Comparison of ENCODE assay signal across 1 cellular context in the genomic region with DNA sequence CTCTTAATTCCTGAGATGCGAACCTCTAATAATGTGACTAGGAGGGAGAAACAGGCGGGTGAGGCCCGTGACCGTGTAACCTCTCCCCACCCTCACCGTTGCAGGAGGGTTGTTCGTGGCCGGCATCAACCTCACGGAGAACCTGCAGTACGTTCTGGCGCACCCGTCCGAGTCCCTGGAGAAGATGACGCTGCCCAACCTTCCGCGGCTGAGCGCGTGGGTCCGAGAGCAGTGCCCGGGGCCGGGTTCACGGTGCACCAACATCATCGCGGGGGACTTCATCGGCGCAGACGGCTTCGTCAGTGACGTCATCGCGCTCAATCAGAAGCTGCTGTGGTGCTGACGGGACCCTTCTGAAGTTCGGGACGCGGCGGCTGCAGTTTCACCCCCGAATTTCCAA.
TF ChIP-seq lines count a peak whose summit lies in the region.

No MANE protein-coding gene starts in this region.

TF ChIP-seq in GM12878, 131 proteins besides CTCF, POLR2A, EP300 and RAD21:
- TF ChIP-seq NBN (IDR thresholded peaks at IDR 0.05) (no peak), NR2C2 (IDR thresholded peaks at IDR 0.05; ENCODE audit: borderline replicate concordance, control insufficient read depth, insufficient read length, low read depth) (no peak), IKZF1 (conservative IDR thresholded peaks at IDR 0.05) (no peak), CBX3 (IDR thresholded peaks at IDR 0.05; ENCODE audit: borderline replicate concordance, low read depth) (no peak), ZNF207 (IDR thresholded peaks at IDR 0.05; ENCODE audit: borderline replicate concordance) (no peak), NRF1 (conservative IDR thresholded peaks at IDR 0.05; ENCODE audit: low read depth, low read length) (no peak), ESRRA (IDR thresholded peaks at IDR 0.05; ENCODE audit: low read length) (no peak), SMAD1 (IDR thresholded peaks at IDR 0.05; ENCODE audit: low read depth, partially characterized antibody) (no peak), WRNIP1 (IDR thresholded peaks at IDR 0.05; ENCODE audit: borderline replicate concordance, low read depth, low read length) (no peak), JUNB (IDR thresholded peaks at IDR 0.05) (no peak), MXI1 (IDR thresholded peaks at IDR 0.05; ENCODE audit: low read depth, low read length) (no peak), EGR1 (IDR thresholded peaks at IDR 0.05; ENCODE audit: borderline replicate concordance in 1 of 2, low read depth in 2 of 2, low read length in 2 of 2) (no peak)
- TF ChIP-seq, protein P1, sequence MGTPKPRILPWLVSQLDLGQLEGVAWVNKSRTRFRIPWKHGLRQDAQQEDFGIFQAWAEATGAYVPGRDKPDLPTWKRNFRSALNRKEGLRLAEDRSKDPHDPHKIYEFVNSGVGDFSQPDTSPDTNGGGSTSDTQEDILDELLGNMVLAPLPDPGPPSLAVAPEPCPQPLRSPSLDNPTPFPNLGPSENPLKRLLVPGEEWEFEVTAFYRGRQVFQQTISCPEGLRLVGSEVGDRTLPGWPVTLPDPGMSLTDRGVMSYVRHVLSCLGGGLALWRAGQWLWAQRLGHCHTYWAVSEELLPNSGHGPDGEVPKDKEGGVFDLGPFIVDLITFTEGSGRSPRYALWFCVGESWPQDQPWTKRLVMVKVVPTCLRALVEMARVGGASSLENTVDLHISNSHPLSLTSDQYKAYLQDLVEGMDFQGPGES (IDR thresholded peaks at IDR 0.05) = no peak
- TF ChIP-seq, protein P2, sequence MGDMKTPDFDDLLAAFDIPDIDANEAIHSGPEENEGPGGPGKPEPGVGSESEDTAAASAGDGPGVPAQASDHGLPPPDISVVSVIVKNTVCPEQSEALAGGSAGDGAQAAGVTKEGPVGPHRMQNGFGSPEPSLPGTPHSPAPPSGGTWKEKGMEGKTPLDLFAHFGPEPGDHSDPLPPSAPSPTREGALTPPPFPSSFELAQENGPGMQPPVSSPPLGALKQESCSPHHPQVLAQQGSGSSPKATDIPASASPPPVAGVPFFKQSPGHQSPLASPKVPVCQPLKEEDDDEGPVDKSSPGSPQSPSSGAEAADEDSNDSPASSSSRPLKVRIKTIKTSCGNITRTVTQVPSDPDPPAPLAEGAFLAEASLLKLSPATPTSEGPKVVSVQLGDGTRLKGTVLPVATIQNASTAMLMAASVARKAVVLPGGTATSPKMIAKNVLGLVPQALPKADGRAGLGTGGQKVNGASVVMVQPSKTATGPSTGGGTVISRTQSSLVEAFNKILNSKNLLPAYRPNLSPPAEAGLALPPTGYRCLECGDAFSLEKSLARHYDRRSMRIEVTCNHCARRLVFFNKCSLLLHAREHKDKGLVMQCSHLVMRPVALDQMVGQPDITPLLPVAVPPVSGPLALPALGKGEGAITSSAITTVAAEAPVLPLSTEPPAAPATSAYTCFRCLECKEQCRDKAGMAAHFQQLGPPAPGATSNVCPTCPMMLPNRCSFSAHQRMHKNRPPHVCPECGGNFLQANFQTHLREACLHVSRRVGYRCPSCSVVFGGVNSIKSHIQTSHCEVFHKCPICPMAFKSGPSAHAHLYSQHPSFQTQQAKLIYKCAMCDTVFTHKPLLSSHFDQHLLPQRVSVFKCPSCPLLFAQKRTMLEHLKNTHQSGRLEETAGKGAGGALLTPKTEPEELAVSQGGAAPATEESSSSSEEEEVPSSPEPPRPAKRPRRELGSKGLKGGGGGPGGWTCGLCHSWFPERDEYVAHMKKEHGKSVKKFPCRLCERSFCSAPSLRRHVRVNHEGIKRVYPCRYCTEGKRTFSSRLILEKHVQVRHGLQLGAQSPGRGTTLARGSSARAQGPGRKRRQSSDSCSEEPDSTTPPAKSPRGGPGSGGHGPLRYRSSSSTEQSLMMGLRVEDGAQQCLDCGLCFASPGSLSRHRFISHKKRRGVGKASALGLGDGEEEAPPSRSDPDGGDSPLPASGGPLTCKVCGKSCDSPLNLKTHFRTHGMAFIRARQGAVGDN (IDR thresholded peaks at IDR 0.05) = no peak
- TF ChIP-seq, protein P3, sequence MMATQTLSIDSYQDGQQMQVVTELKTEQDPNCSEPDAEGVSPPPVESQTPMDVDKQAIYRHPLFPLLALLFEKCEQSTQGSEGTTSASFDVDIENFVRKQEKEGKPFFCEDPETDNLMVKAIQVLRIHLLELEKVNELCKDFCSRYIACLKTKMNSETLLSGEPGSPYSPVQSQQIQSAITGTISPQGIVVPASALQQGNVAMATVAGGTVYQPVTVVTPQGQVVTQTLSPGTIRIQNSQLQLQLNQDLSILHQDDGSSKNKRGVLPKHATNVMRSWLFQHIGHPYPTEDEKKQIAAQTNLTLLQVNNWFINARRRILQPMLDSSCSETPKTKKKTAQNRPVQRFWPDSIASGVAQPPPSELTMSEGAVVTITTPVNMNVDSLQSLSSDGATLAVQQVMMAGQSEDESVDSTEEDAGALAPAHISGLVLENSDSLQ (IDR thresholded peaks at IDR 0.05) = no peak
- TF ChIP-seq, protein P4, sequence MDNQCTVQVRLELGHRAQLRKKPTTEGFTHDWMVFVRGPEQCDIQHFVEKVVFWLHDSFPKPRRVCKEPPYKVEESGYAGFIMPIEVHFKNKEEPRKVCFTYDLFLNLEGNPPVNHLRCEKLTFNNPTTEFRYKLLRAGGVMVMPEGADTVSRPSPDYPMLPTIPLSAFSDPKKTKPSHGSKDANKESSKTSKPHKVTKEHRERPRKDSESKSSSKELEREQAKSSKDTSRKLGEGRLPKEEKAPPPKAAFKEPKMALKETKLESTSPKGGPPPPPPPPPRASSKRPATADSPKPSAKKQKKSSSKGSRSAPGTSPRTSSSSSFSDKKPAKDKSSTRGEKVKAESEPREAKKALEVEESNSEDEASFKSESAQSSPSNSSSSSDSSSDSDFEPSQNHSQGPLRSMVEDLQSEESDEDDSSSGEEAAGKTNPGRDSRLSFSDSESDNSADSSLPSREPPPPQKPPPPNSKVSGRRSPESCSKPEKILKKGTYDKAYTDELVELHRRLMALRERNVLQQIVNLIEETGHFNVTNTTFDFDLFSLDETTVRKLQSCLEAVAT (IDR thresholded peaks at IDR 0.05) = no peak
- TF ChIP-seq, protein P5, sequence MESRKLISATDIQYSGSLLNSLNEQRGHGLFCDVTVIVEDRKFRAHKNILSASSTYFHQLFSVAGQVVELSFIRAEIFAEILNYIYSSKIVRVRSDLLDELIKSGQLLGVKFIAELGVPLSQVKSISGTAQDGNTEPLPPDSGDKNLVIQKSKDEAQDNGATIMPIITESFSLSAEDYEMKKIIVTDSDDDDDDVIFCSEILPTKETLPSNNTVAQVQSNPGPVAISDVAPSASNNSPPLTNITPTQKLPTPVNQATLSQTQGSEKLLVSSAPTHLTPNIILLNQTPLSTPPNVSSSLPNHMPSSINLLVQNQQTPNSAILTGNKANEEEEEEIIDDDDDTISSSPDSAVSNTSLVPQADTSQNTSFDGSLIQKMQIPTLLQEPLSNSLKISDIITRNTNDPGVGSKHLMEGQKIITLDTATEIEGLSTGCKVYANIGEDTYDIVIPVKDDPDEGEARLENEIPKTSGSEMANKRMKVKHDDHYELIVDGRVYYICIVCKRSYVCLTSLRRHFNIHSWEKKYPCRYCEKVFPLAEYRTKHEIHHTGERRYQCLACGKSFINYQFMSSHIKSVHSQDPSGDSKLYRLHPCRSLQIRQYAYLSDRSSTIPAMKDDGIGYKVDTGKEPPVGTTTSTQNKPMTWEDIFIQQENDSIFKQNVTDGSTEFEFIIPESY (IDR thresholded peaks at IDR 0.05) = no peak
- TF ChIP-seq, protein P6, sequence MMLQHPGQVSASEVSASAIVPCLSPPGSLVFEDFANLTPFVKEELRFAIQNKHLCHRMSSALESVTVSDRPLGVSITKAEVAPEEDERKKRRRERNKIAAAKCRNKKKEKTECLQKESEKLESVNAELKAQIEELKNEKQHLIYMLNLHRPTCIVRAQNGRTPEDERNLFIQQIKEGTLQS (IDR thresholded peaks at IDR 0.05; ENCODE audit: borderline replicate concordance, extremely low read depth, low read depth, low read length) = no peak
